23 cellular contexts compared by ENCODE assay signal in the genomic region with DNA sequence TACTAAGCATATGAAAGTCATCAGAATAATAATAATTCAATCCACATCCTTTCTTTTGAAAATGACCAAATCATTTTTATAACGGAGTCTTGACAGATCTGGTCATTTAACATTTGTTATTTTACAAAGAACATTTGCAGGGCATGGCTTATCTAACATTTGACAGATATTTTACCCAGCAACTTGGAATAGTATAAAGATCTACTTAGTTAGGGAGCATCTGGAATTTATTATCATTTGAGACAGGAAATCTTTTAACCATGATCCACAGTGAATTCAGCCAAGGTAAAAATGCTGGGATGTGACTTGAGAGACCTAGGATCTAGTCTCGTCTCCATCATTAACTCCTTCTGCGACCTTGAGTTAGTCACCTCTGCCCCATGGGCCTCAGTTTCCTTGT.
"Had no signal": no experiment of that assay in that cellular context is flagged by ENCODE, and none has a peak within 500 bp of the region (broad histone marks: within the 10 kb centered on the region; RNA-seq: fewer than 3 reads in every experiment).

No MANE protein-coding gene starts in this region.

- DNase-seq: activated CD4-positive, alpha-beta T cell treated with anti-CD3 and anti-CD28 coated beads for 36 hours; activated CD4-positive, alpha-beta T cell treated with anti-CD3 and anti-CD28 coated beads, Interleukin-2, amount 50 U/mL, for 4 hours; activated naive CD4-positive, alpha-beta T cell treated with Interleukin-2 at 50 U/mL for 16 hours; activated naive CD8-positive, alpha-beta T cell treated with anti-CD3 and anti-CD28 coated beads for 36 hours; activated T-cell treated with anti-CD3 and anti-CD28 coated beads, Interleukin-2, amount 50 U/mL, for 48 hours; amygdala; body of pancreas; cortex of kidney; head of caudate nucleus; midbrain; natural killer cell; nucleus accumbens; right cardiac atrium; stimulated activated CD4-positive, alpha-beta T cell treated with anti-CD3 and anti-CD28 coated beads, Interleukin-4, amount 100 ng/mL, for 24 hours; stimulated activated naive CD4-positive, alpha-beta T cell treated with Interleukin-2 at 50 U/mL for 16 hours; T1000; upper lobe of left lung had no signal

- H3K4me1 ChIP-seq: body of pancreas, parathyroid adenoma had no signal

- ATAC-seq: activated CD4-positive, alpha-beta T cell treated with anti-CD3 and anti-CD28 coated beads for 36 hours; body of pancreas; gastroesophageal sphincter; natural killer cell; right cardiac atrium had no signal

- H3K27ac Mint-ChIP-seq: activated CD4-positive, alpha-beta T cell treated with anti-CD3 and anti-CD28 coated beads for 36 hours; activated naive CD8-positive, alpha-beta T cell treated with anti-CD3 and anti-CD28 coated beads for 36 hours; natural killer cell; T-helper 1 cell treated with Interleukin-12 subunit alpha and Interleukin-12 subunit beta and Interleukin-4 antibody, amounts not matched to agents 30 μg/mL and 1 μg/mL, for 36 hours; WTC11 had no signal

- H3K27me3 Mint-ChIP-seq: activated CD4-positive, alpha-beta T cell treated with anti-CD3 and anti-CD28 coated beads for 36 hours; activated naive CD8-positive, alpha-beta T cell treated with anti-CD3 and anti-CD28 coated beads for 36 hours had no signal

- H3K9me3 Mint-ChIP-seq: activated naive CD8-positive, alpha-beta T cell treated with anti-CD3 and anti-CD28 coated beads for 36 hours; natural killer cell; T-helper 1 cell treated with Interleukin-12 subunit alpha and Interleukin-12 subunit beta and Interleukin-4 antibody, amounts not matched to agents 30 μg/mL and 1 μg/mL, for 36 hours had no signal

- H3K27ac ChIP-seq: body of pancreas, cardiac muscle cell, gastroesophageal sphincter, parathyroid adenoma, thoracic aorta had no signal

- H3K9ac ChIP-seq: parathyroid adenoma had no signal

- H2AFZ ChIP-seq: parathyroid adenoma had no signal

- H3K36me3 Mint-ChIP-seq: activated naive CD8-positive, alpha-beta T cell treated with anti-CD3 and anti-CD28 coated beads for 36 hours; natural killer cell; WTC11 had no signal

- H3K9me3 ChIP-seq: body of pancreas, gastroesophageal sphincter, thoracic aorta, upper lobe of left lung had no signal

- H3K27me3 ChIP-seq: body of pancreas, cardiac muscle cell, gastroesophageal sphincter, upper lobe of left lung had no signal

- H3K36me3 ChIP-seq: cardiac muscle cell, gastroesophageal sphincter, thoracic aorta, upper lobe of left lung had no signal

- H3K79me2 ChIP-seq: parathyroid adenoma had no signal

- H3K4me1 Mint-ChIP-seq: activated CD4-positive, alpha-beta T cell treated with anti-CD3 and anti-CD28 coated beads for 36 hours; activated naive CD8-positive, alpha-beta T cell treated with anti-CD3 and anti-CD28 coated beads for 36 hours; natural killer cell had no signal

- H3K4me3 Mint-ChIP-seq: activated CD4-positive, alpha-beta T cell treated with anti-CD3 and anti-CD28 coated beads for 36 hours; activated naive CD8-positive, alpha-beta T cell treated with anti-CD3 and anti-CD28 coated beads for 36 hours; natural killer cell; T-helper 1 cell treated with Interleukin-12 subunit alpha and Interleukin-12 subunit beta and Interleukin-4 antibody, amounts not matched to agents 30 μg/mL and 1 μg/mL, for 36 hours; WTC11 had no signal

- H3K4me3 ChIP-seq: body of pancreas, cardiac muscle cell, gastroesophageal sphincter, thoracic aorta, upper lobe of left lung had no signal
